In genomic region chr18:43017622-43018021, GRCh38 we compare ENCODE assay signal across 38 cellular contexts.
"Had no signal": no experiment of that assay in that cellular context is flagged by ENCODE, and none has a peak within 500 bp of the region (broad histone marks: within the 10 kb centered on the region; RNA-seq: fewer than 3 reads in every experiment).

No MANE protein-coding gene starts in this region.

- H3K27ac Mint-ChIP-seq: activated CD4-positive, alpha-beta memory T cell treated with anti-CD3 and anti-CD28 coated beads, Interleukin-2, amount 10 ng/mL, durations not matched to agents 7 days and 5 days; activated CD4-positive, alpha-beta T cell treated with anti-CD3 and anti-CD28 coated beads for 36 hours; activated CD4-positive, alpha-beta T cell treated with anti-CD3 and anti-CD28 coated beads, Interleukin-2, amount 10 ng/mL, durations not matched to agents 7 days and 5 days; activated CD8-positive, alpha-beta memory T cell treated with anti-CD3 and anti-CD28 coated beads, Interleukin-2, amount 10 ng/mL, durations not matched to agents 7 days and 5 days; activated CD8-positive, alpha-beta T cell treated with anti-CD3 and anti-CD28 coated beads, Interleukin-2, amount 10 ng/mL, durations not matched to agents 7 days and 5 days; activated naive CD4-positive, alpha-beta T cell treated with anti-CD3 and anti-CD28 coated beads, Interleukin-2, amount 10 ng/mL, durations not matched to agents 7 days and 5 days; activated naive CD4-positive, alpha-beta T cell treated with anti-CD3 and anti-CD28 coated beads, Interleukin-2, amount 50 U/mL, for 24 hours; activated naive CD8-positive, alpha-beta T cell; activated naive CD8-positive, alpha-beta T cell treated with anti-CD3 and anti-CD28 coated beads, Interleukin-2, amount 10 ng/mL, durations not matched to agents 7 days and 5 days; activated naive CD8-positive, alpha-beta T cell treated with anti-CD3 and anti-CD28 coated beads, Interleukin-2, amount 50 U/mL, for 24 hours; activated T-cell treated with anti-CD3 and anti-CD28 coated beads, Interleukin-2, amount 50 U/mL, for 24 hours; activated T-helper 2 cell treated with anti-CD3 and anti-CD28 coated beads, Interferon-gamma antibody, Interleukin-2, Interleukin-4, amounts not matched to agents 10 μg/mL and 5 μg/mL and 100 μg/mL, durations not matched to agents 14 hours and 24 hours and 36 hours; brain; T-helper 2 cell treated with Interferon-gamma antibody and Interleukin-4, amounts not matched to agents 5 μg/mL and 100 μg/mL, for 36 hours; WTC11 had no signal

- H3K27me3 ChIP-seq: ascending aorta, cardiac muscle cell had no signal

- H3K9me3 Mint-ChIP-seq: brain had no signal

- H3K4me3 ChIP-seq: ascending aorta, cardiac muscle cell had no signal

- H3K4me1 ChIP-seq: ascending aorta had no signal

- DNase-seq: activated CD4-positive, alpha-beta memory T cell treated with anti-CD3 and anti-CD28 coated beads, Interleukin-2, amount 10 ng/mL, durations not matched to agents 7 days and 5 days; activated CD4-positive, alpha-beta T cell treated with anti-CD3 and anti-CD28 coated beads for 1 hour; activated CD4-positive, alpha-beta T cell treated with anti-CD3 and anti-CD28 coated beads for 36 hours; activated CD4-positive, alpha-beta T cell treated with anti-CD3 and anti-CD28 coated beads for 48 hours; activated CD4-positive, alpha-beta T cell treated with anti-CD3 and anti-CD28 coated beads, Interleukin-2, amount 10 ng/mL, durations not matched to agents 7 days and 5 days; activated CD4-positive, alpha-beta T cell treated with anti-CD3 and anti-CD28 coated beads, Interleukin-2, amount 50 U/mL, for 48 hours; activated CD4-positive, CD25-positive, alpha-beta regulatory T cell; activated CD8-positive, alpha-beta memory T cell treated with anti-CD3 and anti-CD28 coated beads for 24 hours; activated CD8-positive, alpha-beta memory T cell treated with anti-CD3 and anti-CD28 coated beads, Interleukin-2, amount 10 ng/mL, durations not matched to agents 7 days and 5 days; activated CD8-positive, alpha-beta memory T cell treated with anti-CD3 and anti-CD28 coated beads, Interleukin-2, amount 50 U/mL, for 48 hours; activated CD8-positive, alpha-beta T cell treated with anti-CD3 and anti-CD28 coated beads, Interleukin-2, amount 10 ng/mL, durations not matched to agents 7 days and 5 days; activated effector memory CD4-positive, alpha-beta T cell treated with Interleukin-2 at 50 U/mL for 16 hours; activated gamma-delta T cell; activated naive CD4-positive, alpha-beta T cell treated with anti-CD3 and anti-CD28 coated beads, Interleukin-2, amount 10 ng/mL, durations not matched to agents 7 days and 5 days; activated naive CD4-positive, alpha-beta T cell treated with Interleukin-2 at 50 U/mL for 16 hours; activated naive CD8-positive, alpha-beta T cell treated with anti-CD3 and anti-CD28 coated beads, Interleukin-2, amount 10 ng/mL, durations not matched to agents 7 days and 5 days; activated naive CD8-positive, alpha-beta T cell treated with anti-CD3 and anti-CD28 coated beads, Interleukin-2, amount 50 U/mL, for 24 hours; activated T-cell treated with anti-CD3 and anti-CD28 coated beads, Interleukin-2, amount 50 U/mL, for 24 hours; activated T-cell treated with anti-CD3 and anti-CD28 coated beads, Interleukin-2, amount 50 U/mL, for 48 hours; amygdala; anterior cingulate cortex; caudate nucleus; cerebellar nuclear complex; T-helper 2 cell; T-helper 9 cell; WERI-Rb-1 had no signal

- H3K4me3 Mint-ChIP-seq: activated CD4-positive, alpha-beta memory T cell treated with anti-CD3 and anti-CD28 coated beads, Interleukin-2, amount 10 ng/mL, durations not matched to agents 7 days and 5 days; activated CD4-positive, alpha-beta T cell treated with anti-CD3 and anti-CD28 coated beads for 36 hours; activated CD4-positive, alpha-beta T cell treated with anti-CD3 and anti-CD28 coated beads, Interleukin-2, amount 10 ng/mL, durations not matched to agents 7 days and 5 days; activated CD8-positive, alpha-beta memory T cell treated with anti-CD3 and anti-CD28 coated beads, Interleukin-2, amount 10 ng/mL, durations not matched to agents 7 days and 5 days; activated CD8-positive, alpha-beta T cell treated with anti-CD3 and anti-CD28 coated beads, Interleukin-2, amount 10 ng/mL, durations not matched to agents 7 days and 5 days; activated naive CD4-positive, alpha-beta T cell treated with anti-CD3 and anti-CD28 coated beads, Interleukin-2, amount 10 ng/mL, durations not matched to agents 7 days and 5 days; activated naive CD4-positive, alpha-beta T cell treated with anti-CD3 and anti-CD28 coated beads, Interleukin-2, amount 50 U/mL, for 24 hours; activated naive CD8-positive, alpha-beta T cell; activated naive CD8-positive, alpha-beta T cell treated with anti-CD3 and anti-CD28 coated beads, Interleukin-2, amount 10 ng/mL, durations not matched to agents 7 days and 5 days; activated naive CD8-positive, alpha-beta T cell treated with anti-CD3 and anti-CD28 coated beads, Interleukin-2, amount 50 U/mL, for 24 hours; activated T-cell treated with anti-CD3 and anti-CD28 coated beads, Interleukin-2, amount 50 U/mL, for 24 hours; brain; central memory CD8-positive, alpha-beta T cell; T-helper 2 cell treated with Interferon-gamma antibody and Interleukin-4, amounts not matched to agents 5 μg/mL and 100 μg/mL, for 36 hours; WTC11 had no signal

- H3K36me3 ChIP-seq: ascending aorta, cardiac muscle cell, WERI-Rb-1 had no signal

- H3K27ac ChIP-seq: ascending aorta, cardiac muscle cell, WERI-Rb-1 had no signal

- H3K9me3 ChIP-seq: ascending aorta had no signal

- H3K36me3 Mint-ChIP-seq: activated CD8-positive, alpha-beta memory T cell treated with anti-CD3 and anti-CD28 coated beads, Interleukin-2, amount 10 ng/mL, durations not matched to agents 7 days and 5 days; activated naive CD4-positive, alpha-beta T cell treated with anti-CD3 and anti-CD28 coated beads, Interleukin-2, amount 10 ng/mL, durations not matched to agents 7 days and 5 days; activated naive CD4-positive, alpha-beta T cell treated with anti-CD3 and anti-CD28 coated beads, Interleukin-2, amount 50 U/mL, for 24 hours; activated naive CD8-positive, alpha-beta T cell; activated naive CD8-positive, alpha-beta T cell treated with anti-CD3 and anti-CD28 coated beads, Interleukin-2, amount 10 ng/mL, durations not matched to agents 7 days and 5 days; brain; WTC11 had no signal

- FAIRE-seq: bronchial epithelial cell, TTC549 had no signal

- H3K4me1 Mint-ChIP-seq: activated CD4-positive, alpha-beta memory T cell treated with anti-CD3 and anti-CD28 coated beads, Interleukin-2, amount 10 ng/mL, durations not matched to agents 7 days and 5 days; activated CD4-positive, alpha-beta T cell treated with anti-CD3 and anti-CD28 coated beads for 36 hours; activated CD4-positive, alpha-beta T cell treated with anti-CD3 and anti-CD28 coated beads, Interleukin-2, amount 10 ng/mL, durations not matched to agents 7 days and 5 days; activated CD8-positive, alpha-beta memory T cell treated with anti-CD3 and anti-CD28 coated beads, Interleukin-2, amount 10 ng/mL, durations not matched to agents 7 days and 5 days; activated naive CD4-positive, alpha-beta T cell treated with anti-CD3 and anti-CD28 coated beads, Interleukin-2, amount 10 ng/mL, durations not matched to agents 7 days and 5 days; activated naive CD4-positive, alpha-beta T cell treated with anti-CD3 and anti-CD28 coated beads, Interleukin-2, amount 50 U/mL, for 24 hours; activated naive CD8-positive, alpha-beta T cell treated with anti-CD3 and anti-CD28 coated beads, Interleukin-2, amount 10 ng/mL, durations not matched to agents 7 days and 5 days; activated naive CD8-positive, alpha-beta T cell treated with anti-CD3 and anti-CD28 coated beads, Interleukin-2, amount 50 U/mL, for 24 hours; brain; central memory CD8-positive, alpha-beta T cell had no signal

- H3K27me3 Mint-ChIP-seq: activated CD4-positive, alpha-beta memory T cell treated with anti-CD3 and anti-CD28 coated beads, Interleukin-2, amount 10 ng/mL, durations not matched to agents 7 days and 5 days; activated CD4-positive, alpha-beta T cell treated with anti-CD3 and anti-CD28 coated beads for 36 hours; activated CD4-positive, alpha-beta T cell treated with anti-CD3 and anti-CD28 coated beads, Interleukin-2, amount 10 ng/mL, durations not matched to agents 7 days and 5 days; activated CD8-positive, alpha-beta memory T cell treated with anti-CD3 and anti-CD28 coated beads, Interleukin-2, amount 10 ng/mL, durations not matched to agents 7 days and 5 days; activated naive CD4-positive, alpha-beta T cell treated with anti-CD3 and anti-CD28 coated beads, Interleukin-2, amount 10 ng/mL, durations not matched to agents 7 days and 5 days; activated naive CD4-positive, alpha-beta T cell treated with anti-CD3 and anti-CD28 coated beads, Interleukin-2, amount 50 U/mL, for 24 hours; activated naive CD8-positive, alpha-beta T cell; activated naive CD8-positive, alpha-beta T cell treated with anti-CD3 and anti-CD28 coated beads, Interleukin-2, amount 10 ng/mL, durations not matched to agents 7 days and 5 days; activated naive CD8-positive, alpha-beta T cell treated with anti-CD3 and anti-CD28 coated beads, Interleukin-2, amount 50 U/mL, for 24 hours; activated T-cell treated with anti-CD3 and anti-CD28 coated beads, Interleukin-2, amount 50 U/mL, for 24 hours; central memory CD8-positive, alpha-beta T cell had no signal

- ATAC-seq: activated CD4-positive, alpha-beta T cell treated with anti-CD3 and anti-CD28 coated beads for 36 hours; activated CD4-positive, CD25-positive, alpha-beta regulatory T cell treated with anti-CD3 and anti-CD28 coated beads, Interleukin-2, amount 50 U/mL, for 24 hours; activated CD8-positive, alpha-beta memory T cell treated with anti-CD3 and anti-CD28 coated beads, Interleukin-2, amount 10 ng/mL, durations not matched to agents 7 days and 5 days; activated CD8-positive, alpha-beta T cell treated with anti-CD3 and anti-CD28 coated beads, Interleukin-2, amount 10 ng/mL, durations not matched to agents 7 days and 5 days; activated naive CD8-positive, alpha-beta T cell treated with anti-CD3 and anti-CD28 coated beads, Interleukin-2, amount 50 U/mL, for 24 hours; WTC11 had no signal
